In genomic region chr7:35285799-35286198, GRCh38 we compare ENCODE assay signal across 30 cellular contexts.
"Had no signal": no experiment of that assay in that cellular context is flagged by ENCODE, and none has a peak within 500 bp of the region (broad histone marks: within the 10 kb centered on the region; RNA-seq: fewer than 3 reads in every experiment).

No MANE protein-coding gene starts in this region.

- ATAC-seq: activated CD8-positive, alpha-beta memory T cell treated with anti-CD3 and anti-CD28 coated beads, Interleukin-2, amount 10 ng/mL, durations not matched to agents 7 days and 5 days had no signal

- FAIRE-seq: bronchial epithelial cell had no signal

- DNase-seq: activated CD4-positive, alpha-beta memory T cell treated with anti-CD3 and anti-CD28 coated beads, Interleukin-2, amount 10 ng/mL, durations not matched to agents 7 days and 5 days; activated CD4-positive, alpha-beta T cell treated with anti-CD3 and anti-CD28 coated beads for 1 hour; activated CD4-positive, alpha-beta T cell treated with anti-CD3 and anti-CD28 coated beads for 48 hours; activated CD4-positive, CD25-positive, alpha-beta regulatory T cell; activated CD8-positive, alpha-beta memory T cell treated with anti-CD3 and anti-CD28 coated beads for 24 hours; activated CD8-positive, alpha-beta memory T cell treated with anti-CD3 and anti-CD28 coated beads, Interleukin-2, amount 10 ng/mL, durations not matched to agents 7 days and 5 days; activated CD8-positive, alpha-beta memory T cell treated with anti-CD3 and anti-CD28 coated beads, Interleukin-2, amount 50 U/mL, for 48 hours; activated effector memory CD4-positive, alpha-beta T cell treated with anti-CD3 and anti-CD28 coated beads, Interleukin-2, amount 50 U/mL, for 16 hours; activated naive CD4-positive, alpha-beta T cell; activated naive CD8-positive, alpha-beta T cell treated with anti-CD3 and anti-CD28 coated beads, Interleukin-2, amount 10 ng/mL, durations not matched to agents 7 days and 5 days; activated T-cell treated with anti-CD3 and anti-CD28 coated beads, Interleukin-2, amount 50 U/mL, for 48 hours; caudate nucleus; cerebellar nuclear complex; MM.1S; MV-4-11; NCI-H1092; NCI-H1436 treated with DMSO at 0.1 percent for 48 hours; NCI-H187 treated with DMSO at 0.1 percent for 48 hours; NCI-H2081; NCI-H2171 treated with DMSO at 0.1 percent for 48 hours; NCI-H2227 treated with DMSO at 0.1 percent for 48 hours; NCI-H446 treated with DMSO at 0.1 percent for 48 hours; NCI-H524; NCI-H69; NK-92 treated with Interleukin-12 subunit alpha and Interleukin-12 subunit beta, amount 100 ng/mL, for 24 hours; Peyer's patch; RPMI8226; SHP77 treated with DMSO at 0.1 percent for 48 hours; WERI-Rb-1 had no signal
